13 cellular contexts compared by ENCODE assay signal in genomic region chr3:29764059-29764458, GRCh38.
DNase-seq lines count a peak whose midpoint lies in the region; ATAC-seq and TF ChIP-seq lines count a peak whose summit lies in the region.
"Had no signal": no experiment of that assay in that cellular context is flagged by ENCODE, and none has a peak within 500 bp of the region (broad histone marks: within the 10 kb centered on the region; RNA-seq: fewer than 3 reads in every experiment).

No MANE protein-coding gene starts in this region.

- no peaks in the 10 kb centered on the region for H3K9me3 ChIP-seq in skeletal muscle satellite cell (replicated peaks; ENCODE audit: low read length)
- no peaks in the 10 kb centered on the region for H3K9me3 ChIP-seq in CD8-positive, alpha-beta T cell (ENCODE audit: low read length)
- H3K9me3 ChIP-seq: adrenal gland had no signal

- ATAC-seq in CD8-positive, alpha-beta T cell, result no peak
- ATAC-seq in HG02588 (IDR thresholded peaks at IDR 0.05; ENCODE audit: unreplicated experiment), result no peak
- ATAC-seq in activated T-cell treated with anti-CD3 and anti-CD28 coated beads, Interleukin-2, amount 50 U/mL, for 72 hours (replicated peaks in 1 of 2), result no peak
- ATAC-seq: effector memory CD8-positive, alpha-beta T cell; K562 had no signal

- CTCF ChIA-PET in CD8-positive, alpha-beta T cell (lab: Charles Lee), result no interaction called here

- no peaks in the 10 kb centered on the region for H3K4me1 Mint-ChIP-seq in CD8-positive, alpha-beta T cell (ENCODE audit: low read depth)
- no peaks in the 10 kb centered on the region for H3K4me1 Mint-ChIP-seq in activated T-cell treated with anti-CD3 and anti-CD28 coated beads, Interleukin-2, amount 50 U/mL, for 72 hours (ENCODE audit: low read depth)

- H3K27me3 Mint-ChIP-seq in CD8-positive, alpha-beta T cell (ENCODE audit: low read depth), result no peaks in the 10 kb centered on the region
- peaks cover 9% of the 10 kb centered on the region for H3K27me3 Mint-ChIP-seq in activated T-cell treated with anti-CD3 and anti-CD28 coated beads, Interleukin-2, amount 50 U/mL, for 72 hours (ENCODE audit: low read depth)
- H3K27me3 Mint-ChIP-seq: effector memory CD8-positive, alpha-beta T cell had no signal

- DNase-seq in ELR (ENCODE audit: low read depth), result peak; percentile 41
- DNase-seq in NCI-H524 (lab: John Stamatoyannopoulos, UW), result peak; percentile 70 to 95
- peak; percentile 81 to 91 for DNase-seq in cardiac fibroblast (ENCODE audit: low read depth in 2 of 2)
- DNase-seq in CD8-positive, alpha-beta T cell, result no peak
- no peak for DNase-seq in activated T-cell treated with anti-CD3 and anti-CD28 coated beads, Interleukin-2, amount 50 U/mL, for 72 hours
- DNase-seq: activated T-cell treated with anti-CD3 and anti-CD28 coated beads for 4 hours; effector memory CD8-positive, alpha-beta T cell; retina; SIG-M5 had no signal

- H3K9ac ChIP-seq in skeletal muscle satellite cell (ENCODE audit: low read depth, low read length), result peak overlapping the region; percentile 58

- H3K4me3 ChIP-seq in cardiac fibroblast (replicated peaks in 1 of 2; ENCODE audit: low read depth in 2 of 2, low read length in 2 of 2), result no peak overlapping the region
- no peak overlapping the region for H3K4me3 ChIP-seq in skeletal muscle satellite cell (ENCODE audit: low read length)
- no peak overlapping the region for H3K4me3 ChIP-seq in CD8-positive, alpha-beta T cell (ENCODE audit: low read depth, low read length)
- H3K4me3 ChIP-seq: adrenal gland, K562 had no signal

- no peak overlapping the region for H3K4me2 ChIP-seq in skeletal muscle satellite cell (ENCODE audit: low read length)

- no peak overlapping the region for H3K4me3 Mint-ChIP-seq in CD8-positive, alpha-beta T cell
- no peak overlapping the region for H3K4me3 Mint-ChIP-seq in activated T-cell treated with anti-CD3 and anti-CD28 coated beads, Interleukin-2, amount 50 U/mL, for 72 hours
- H3K4me3 Mint-ChIP-seq: effector memory CD8-positive, alpha-beta T cell had no signal

- no peaks in the 10 kb centered on the region for H3K9me3 Mint-ChIP-seq in CD8-positive, alpha-beta T cell
- H3K9me3 Mint-ChIP-seq in activated T-cell treated with anti-CD3 and anti-CD28 coated beads, Interleukin-2, amount 50 U/mL, for 72 hours, result peaks cover 0 to 2% of the 10 kb centered on the region in 2 donors

- POLR2A ChIA-PET in CD8-positive, alpha-beta T cell (lab: Charles Lee), result no interaction called here

- H3K36me3 ChIP-seq in skeletal muscle satellite cell (ENCODE audit: insufficient read depth, low read length), result no peaks in the 10 kb centered on the region
- no peaks in the 10 kb centered on the region for H3K36me3 ChIP-seq in CD8-positive, alpha-beta T cell (ENCODE audit: insufficient read depth, low read length)
- H3K36me3 ChIP-seq: adrenal gland had no signal

- no peaks in the 10 kb centered on the region for H3K36me3 Mint-ChIP-seq in CD8-positive, alpha-beta T cell
- H3K36me3 Mint-ChIP-seq in activated T-cell treated with anti-CD3 and anti-CD28 coated beads, Interleukin-2, amount 50 U/mL, for 72 hours (ENCODE audit: insufficient read depth in 2 of 2), result no peaks in the 10 kb centered on the region

- H3K27ac Mint-ChIP-seq in CD8-positive, alpha-beta T cell, result no peak overlapping the region
- no peak overlapping the region for H3K27ac Mint-ChIP-seq in activated T-cell treated with anti-CD3 and anti-CD28 coated beads, Interleukin-2, amount 50 U/mL, for 72 hours
- H3K27ac Mint-ChIP-seq: effector memory CD8-positive, alpha-beta T cell had no signal

- no peak for TF ChIP-seq CTCF in cardiac fibroblast (IDR thresholded peaks at IDR 0.05; ENCODE audit: low read depth, low read length)
- no peak for TF ChIP-seq CTCF in CD8-positive, alpha-beta T cell (IDR thresholded peaks at IDR 0.05)

- peaks cover 38% of the 10 kb centered on the region for H3K4me1 ChIP-seq in skeletal muscle satellite cell (ENCODE audit: control insufficient read depth, insufficient read depth, low read length)
- no peaks in the 10 kb centered on the region for H3K4me1 ChIP-seq in CD8-positive, alpha-beta T cell (ENCODE audit: insufficient read depth, low read length)

- intact Hi-C loops in CD8-positive, alpha-beta T cell (cut with DNase I, micrococcal nuclease), result no loop called here

- no peaks in the 10 kb centered on the region for H3K27me3 ChIP-seq in skeletal muscle satellite cell (ENCODE audit: control insufficient read depth, insufficient read depth, low read length)
- no peaks in the 10 kb centered on the region for H3K27me3 ChIP-seq in CD8-positive, alpha-beta T cell (ENCODE audit: insufficient read depth, low read length)
- H3K27me3 ChIP-seq: adrenal gland had no signal

- no peak overlapping the region for H3K27ac ChIP-seq in CD8-positive, alpha-beta T cell (ENCODE audit: low read depth, low read length)
- H3K27ac ChIP-seq: adrenal gland had no signal

Comparison
In these comparisons a context has a peak if more than half of its experiments do, and no peak if none do; other contexts are left out.
1. DNase-seq: peak in ELR (single experiment), NCI-H524 (2 of 2) and cardiac fibroblast (2 of 2); none in CD8-positive, alpha-beta T cell (0 of 7) and activated T-cell treated with anti-CD3 and anti-CD28 coated beads, Interleukin-2, amount 50 U/mL, for 72 hours (0 of 2).